9 cellular contexts compared by ENCODE assay signal in the genomic region with DNA sequence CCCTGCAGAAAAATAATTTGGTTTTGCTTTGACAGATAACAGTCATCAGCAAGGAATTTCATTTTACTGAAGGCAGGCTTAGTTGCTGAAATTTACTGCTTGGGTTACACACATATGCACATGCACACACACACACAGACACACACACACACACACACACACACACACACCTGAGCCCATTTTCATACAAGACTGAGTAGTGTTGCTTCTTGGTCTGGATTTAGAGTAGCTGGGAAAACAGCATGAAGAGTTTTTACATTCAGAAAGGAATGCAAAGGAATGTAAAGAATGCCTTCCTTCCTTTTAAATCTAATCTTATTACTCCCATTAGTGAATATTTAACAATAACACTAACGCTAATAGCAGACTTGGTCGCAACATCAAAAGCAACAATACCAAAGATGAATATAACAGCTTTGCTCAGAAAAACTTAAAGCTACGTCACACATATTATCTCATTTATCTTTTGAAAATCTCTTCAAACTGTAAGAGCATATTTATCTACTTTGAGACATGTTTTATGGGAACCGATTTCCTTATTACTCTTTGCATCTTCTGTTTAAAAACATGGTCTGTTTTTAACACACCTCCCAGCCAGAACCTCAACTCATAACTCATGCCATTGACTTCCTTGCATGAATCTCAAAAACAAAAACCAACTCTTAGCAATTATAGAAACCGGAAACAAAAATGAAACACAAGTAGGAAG. TPM values are rescaled to one million over a fixed set of nuclear protein-coding genes. Genes with fewer than 3 reads are reported as not detected.
DNase-seq lines count a peak whose midpoint lies in the region; ATAC-seq and TF ChIP-seq lines count a peak whose summit lies in the region.
"Had no signal": no experiment of that assay in that cellular context is flagged by ENCODE, and none has a peak within 500 bp of the region (broad histone marks: within the 10 kb centered on the region; RNA-seq: fewer than 3 reads in every experiment).

No MANE protein-coding gene starts in this region.

- H3K79me1 ChIP-seq in mesenchymal stem cell (replicated peaks; ENCODE audit: low read length, poor library complexity, severe bottlenecking) = peaks cover 9% of the 10 kb centered on the region

- H3K4me1 Mint-ChIP-seq in activated T-helper 17 cell treated with anti-CD3 and anti-CD28 coated beads, Interleukin-2, amount 50 U/mL, for 72 hours = peaks cover 64% of the 10 kb centered on the region

- no peak for TF ChIP-seq POLR2A in prostate gland (IDR thresholded peaks at IDR 0.05)

- H3K14ac ChIP-seq in mesenchymal stem cell (ENCODE audit: low read length in 2 of 2) = no peak overlapping the region

- H2BK15ac ChIP-seq in mesenchymal stem cell (ENCODE audit: low read depth, poor library complexity, severe bottlenecking) = no peak overlapping the region

- H3K36me3 Mint-ChIP-seq in activated T-helper 17 cell treated with anti-CD3 and anti-CD28 coated beads, Interleukin-2, amount 50 U/mL, for 72 hours (ENCODE audit: low read depth) = peaks cover 86% of the 10 kb centered on the region

- peaks cover 30% of the 10 kb centered on the region for H3K4me1 ChIP-seq in mesenchymal stem cell (ENCODE audit: control insufficient read depth, insufficient read depth, low read depth, low read length)
- peaks cover 33% of the 10 kb centered on the region for H3K4me1 ChIP-seq in psoas muscle
- no peaks in the 10 kb centered on the region for H3K4me1 ChIP-seq in prostate gland (replicated peaks)

- H3K27me3 ChIP-seq in mesenchymal stem cell (ENCODE audit: control insufficient read depth in 1 of 2, insufficient read depth in 1 of 2, low read length in 2 of 2) (no peaks in the 10 kb centered on the region), psoas muscle (ENCODE audit: insufficient read depth in 3 of 3, low read length in 2 of 3) (no peaks in the 10 kb centered on the region), prostate gland (replicated peaks; ENCODE audit: insufficient read depth) (no peaks in the 10 kb centered on the region)
- H3K27me3 ChIP-seq: stomach had no signal

- no peak overlapping the region for H3K4me3 ChIP-seq in mesenchymal stem cell (ENCODE audit: insufficient read depth in 1 of 2, low read depth in 1 of 2, low read length in 2 of 2)
- no peak overlapping the region for H3K4me3 ChIP-seq in psoas muscle
- no peak overlapping the region for H3K4me3 ChIP-seq in prostate gland
- H3K4me3 ChIP-seq: stomach had no signal

- peak overlapping the region in 1 of 2 experiments; percentile 1 for H3K18ac ChIP-seq in mesenchymal stem cell (ENCODE audit: low read depth in 1 of 2, low read length in 2 of 2)

- DNase-seq in EH (ENCODE audit: low read depth) (peak; percentile 65), mesenchymal stem cell (peak; percentile 46), COLO829 (ENCODE audit: low spot score) (no peak), NCI-H1436 (lab: John Stamatoyannopoulos, UW) (no peak), psoas muscle (no peak), prostate gland (ENCODE audit: low spot score) (no peak)
- DNase-seq: stomach had no signal

- H2BK120ac ChIP-seq in mesenchymal stem cell (ENCODE audit: low read depth, low read length) = no peak overlapping the region

- no peak overlapping the region for H4K91ac ChIP-seq in mesenchymal stem cell (ENCODE audit: low read length)

- ATAC-seq in HG03097 (IDR thresholded peaks at IDR 0.05; ENCODE audit: low FRiP score, unreplicated experiment) = peak; percentile 41
- peak; percentile 16 for ATAC-seq in activated T-helper 17 cell treated with anti-CD3 and anti-CD28 coated beads, Interleukin-2, amount 50 U/mL, for 72 hours (replicated peaks)
- no peak for ATAC-seq in psoas muscle

- H3K36me3 ChIP-seq in mesenchymal stem cell (ENCODE audit: control insufficient read depth in 1 of 2, insufficient read depth in 2 of 2, low read depth in 1 of 2, low read length in 2 of 2) = peaks cover 3 to 9% of the 10 kb centered on the region in 2 experiments
- H3K36me3 ChIP-seq in psoas muscle (ENCODE audit: insufficient read depth in 1 of 2, low read depth in 1 of 2) = peaks cover 0 to 6% of the 10 kb centered on the region in 2 donors
- no peaks in the 10 kb centered on the region for H3K36me3 ChIP-seq in prostate gland
- H3K36me3 ChIP-seq: stomach had no signal

- H3K27ac ChIP-seq in mesenchymal stem cell (ENCODE audit: low read length, poor library complexity, severe bottlenecking) (peak overlapping the region; percentile 91), psoas muscle (no peak overlapping the region), prostate gland (no peak overlapping the region)

- no peak overlapping the region for H3K4me2 ChIP-seq in mesenchymal stem cell (ENCODE audit: low read length, poor library complexity, severe bottlenecking)

- H3K27me3 Mint-ChIP-seq in activated T-helper 17 cell treated with anti-CD3 and anti-CD28 coated beads, Interleukin-2, amount 50 U/mL, for 72 hours = no peaks in the 10 kb centered on the region

- no peak overlapping the region for H3K4ac ChIP-seq in mesenchymal stem cell (ENCODE audit: low read depth in 1 of 2, low read length in 2 of 2)

- H3K9ac ChIP-seq in mesenchymal stem cell (ENCODE audit: low read length) = no peak overlapping the region

- peak overlapping the region; percentile 83 for H3K27ac Mint-ChIP-seq in activated T-helper 17 cell treated with anti-CD3 and anti-CD28 coated beads, Interleukin-2, amount 50 U/mL, for 72 hours

- no peak overlapping the region for H3K23ac ChIP-seq in mesenchymal stem cell (ENCODE audit: low read length in 2 of 2)

- H4K8ac ChIP-seq in mesenchymal stem cell (ENCODE audit: low read length) = no peak overlapping the region

- peak overlapping the region; percentile 70 for H3K4me3 Mint-ChIP-seq in activated T-helper 17 cell treated with anti-CD3 and anti-CD28 coated beads, Interleukin-2, amount 50 U/mL, for 72 hours

- H3K9me3 Mint-ChIP-seq in activated T-helper 17 cell treated with anti-CD3 and anti-CD28 coated beads, Interleukin-2, amount 50 U/mL, for 72 hours = no peaks in the 10 kb centered on the region

- H3K9me3 ChIP-seq in mesenchymal stem cell (ENCODE audit: control insufficient read depth, low read length) = no peaks in the 10 kb centered on the region
- H3K9me3 ChIP-seq in psoas muscle = no peaks in the 10 kb centered on the region
- H3K9me3 ChIP-seq in prostate gland = no peaks in the 10 kb centered on the region
- H3K9me3 ChIP-seq: stomach had no signal

- no peak overlapping the region for H2AK5ac ChIP-seq in mesenchymal stem cell (ENCODE audit: low read length, severe bottlenecking)

- no peak overlapping the region for H2BK5ac ChIP-seq in mesenchymal stem cell (ENCODE audit: low read depth, low read length, poor library complexity, severe bottlenecking)

- H2BK12ac ChIP-seq in mesenchymal stem cell (ENCODE audit: low read length in 2 of 2) = no peak overlapping the region

- WGBS in mesenchymal stem cell = 13% methylated on average over 5 of the region's 5 CpGs
- 57 to 61% (median 60%) methylated on average over 5 of the region's 5 CpGs for WGBS in psoas muscle, 3 donors
- 14% methylated on average over 5 of the region's 5 CpGs for WGBS in prostate gland

- intact Hi-C loops in psoas muscle (cut with DNase I) (no loop called here), prostate gland (cut with DNase I) (no loop called here)

- no peak overlapping the region for H2AFZ ChIP-seq in mesenchymal stem cell (ENCODE audit: low read depth, low read length)

- TF ChIP-seq CTCF in psoas muscle (IDR thresholded peaks at IDR 0.05) = no peak
- no peak for TF ChIP-seq CTCF in prostate gland (IDR thresholded peaks at IDR 0.05)

RNA-seq across cellular contexts. Expression of gene RFTN1, which starts 32.5 kb away (rescaled TPM):
- 100 to 1,000 TPM; 112 to 139 TPM for total RNA-seq in activated T-helper 17 cell treated with anti-CD3 and anti-CD28 coated beads, Interleukin-2, amount 50 U/mL, for 72 hours
- polyA plus RNA-seq in mesenchymal stem cell (2013, experiment 1 of 2) = 256 TPM
- polyA plus RNA-seq in mesenchymal stem cell (2013, experiment 2 of 2) = 261 TPM
- 10 to 100 TPM; 11.5 to 21.8 (median 16.8) TPM for total RNA-seq in psoas muscle
- 10 to 100 TPM in 2 of 3 donors, 1 to 10 TPM in 1; 9.1 to 33.1 (median 14.9) TPM for polyA plus RNA-seq in psoas muscle
- total RNA-seq in prostate gland = 10 to 100 TPM in 1 of 2 donors, 1 to 10 TPM in 1; 7.4 to 16.1 TPM

Comparison
In these comparisons a context has a peak if more than half of its experiments do, and no peak if none do; other contexts are left out.
1. DNase-seq: peak in EH (single experiment) and mesenchymal stem cell (single experiment); none in COLO829 (single experiment), NCI-H1436 (single experiment), psoas muscle (0 of 2) and prostate gland (single experiment).
2. ATAC-seq: peak in HG03097 (single experiment) and activated T-helper 17 cell treated with anti-CD3 and anti-CD28 coated beads, Interleukin-2, amount 50 U/mL, for 72 hours (single experiment); none in psoas muscle (0 of 4).
3. RNA of gene RFTN1, which starts 32.5 kb away (total RNA-seq): 112 to 139 TPM in activated T-helper 17 cell treated with anti-CD3 and anti-CD28 coated beads, Interleukin-2, amount 50 U/mL, for 72 hours; 11.5 to 21.8 TPM in psoas muscle and 7.4 to 16.1 TPM in prostate gland; every median in the first group is over 4 times any median in the second.